In genomic region chr11:133918606-133919260, GRCh38 we compare ENCODE assay signal across 14 cellular contexts. TPM values are rescaled to one million over a fixed set of nuclear protein-coding genes. Genes with fewer than 3 reads are reported as not detected.
A peak's percentile ranks its signal among the peaks of the same experiment; 100 is the strongest.
DNase-seq lines count a peak whose midpoint lies in the region; ATAC-seq and TF ChIP-seq lines count a peak whose summit lies in the region.
"Had no signal": no experiment of that assay in that cellular context is flagged by ENCODE, and none has a peak within 500 bp of the region (broad histone marks: within the 10 kb centered on the region; RNA-seq: fewer than 3 reads in every experiment).

No MANE protein-coding gene starts in this region.

- H3K9me3 ChIP-seq in hepatocyte (ENCODE audit: low read depth) (no peaks in the 10 kb centered on the region), osteoblast (ENCODE audit: low read depth, low read length) (no peaks in the 10 kb centered on the region), SK-N-SH (no peaks in the 10 kb centered on the region), OCI-LY7 (ENCODE audit: low read length) (no peaks in the 10 kb centered on the region)
- H3K9me3 ChIP-seq: SJSA1 had no signal

- H3K36me3 ChIP-seq in hepatocyte (replicated peaks; ENCODE audit: insufficient read depth, low read depth) (no peaks in the 10 kb centered on the region), osteoblast (ENCODE audit: insufficient read depth, low read length) (no peaks in the 10 kb centered on the region), SK-N-SH (replicated peaks in 1 of 2; ENCODE audit: control insufficient read depth in 1 of 2, insufficient read depth in 2 of 2, low read length in 1 of 2) (no peaks in the 10 kb centered on the region), OCI-LY7 (ENCODE audit: insufficient read depth, low read length) (no peaks in the 10 kb centered on the region)
- H3K36me3 ChIP-seq: SJSA1 had no signal

- no peak for ATAC-seq in activated B cell treated with CpG ODN at 0.5 μM for 24 hours (ENCODE audit: low read depth)

- H4K20me1 ChIP-seq in hepatocyte (ENCODE audit: insufficient read depth, poor library complexity, severe bottlenecking) (no peaks in the 10 kb centered on the region), osteoblast (ENCODE audit: insufficient read depth, low read length) (no peaks in the 10 kb centered on the region), SK-N-SH (ENCODE audit: insufficient read depth) (no peaks in the 10 kb centered on the region), OCI-LY7 (ENCODE audit: insufficient read depth, low read length) (no peaks in the 10 kb centered on the region)

- peak overlapping the region; percentile 52 for H3K4me3 Mint-ChIP-seq in activated naive CD4-positive, alpha-beta T cell treated with anti-CD3 and anti-CD28 coated beads for 36 hours
- H3K4me3 Mint-ChIP-seq in activated B cell treated with CpG ODN at 0.5 μM for 24 hours = peak overlapping the region; percentile 44

- peak; percentile 15 for DNase-seq in activated naive CD4-positive, alpha-beta T cell treated with anti-CD3 and anti-CD28 coated beads for 36 hours
- DNase-seq in activated naive CD4-positive, alpha-beta T cell treated with Interleukin-2 at 50 U/mL for 16 hours = no peak
- no peak for DNase-seq in activated B cell treated with CpG ODN at 0.5 μM for 24 hours
- no peak for DNase-seq in hepatocyte (ENCODE audit: low spot score)
- DNase-seq in osteoblast (ENCODE audit: insufficient read length, low spot score, missing footprints) = peak; percentile 63
- DNase-seq in SK-N-SH = no peak
- no peak for DNase-seq in glomerular visceral epithelial cell (ENCODE audit: extremely low spot score)
- no peak for DNase-seq in OCI-LY7 (ENCODE audit: low spot score)
- DNase-seq: aorta; dorsolateral prefrontal cortex; GOT3; KBM-7; stimulated activated CD4-positive, alpha-beta T cell treated with anti-CD3 and anti-CD28 coated beads, Interleukin-12 subunit alpha, Interleukin-12 subunit beta, amount 100 ng/mL, for 4 hours had no signal

- peaks cover 19% of the 10 kb centered on the region for H3K36me3 Mint-ChIP-seq in activated naive CD4-positive, alpha-beta T cell treated with anti-CD3 and anti-CD28 coated beads for 36 hours (ENCODE audit: low read depth)
- no peaks in the 10 kb centered on the region for H3K36me3 Mint-ChIP-seq in activated B cell treated with CpG ODN at 0.5 μM for 24 hours (ENCODE audit: low read depth)

- TF ChIP-seq RAD21 in SK-N-SH (IDR thresholded peaks at IDR 0.05; ENCODE audit: low read length) = no peak

- H3F3A ChIP-seq in SK-N-SH (replicated peaks; ENCODE audit: insufficient read depth) = no peaks in the 10 kb centered on the region

- no peak overlapping the region for H3K9ac ChIP-seq in SK-N-SH

- H3K27me3 ChIP-seq in hepatocyte = peaks cover 3% of the 10 kb centered on the region
- H3K27me3 ChIP-seq in osteoblast (ENCODE audit: insufficient read depth, low read length) = no peaks in the 10 kb centered on the region
- no peaks in the 10 kb centered on the region for H3K27me3 ChIP-seq in SK-N-SH (ENCODE audit: insufficient read depth)
- H3K27me3 ChIP-seq: SJSA1 had no signal

- 46% methylated on average over 10 of the region's 27 CpGs for WGBS in hepatocyte (ENCODE audit: low lambda C conversion rate, missing lambda C conversion rate)
- WGBS in SK-N-SH (ENCODE audit: low lambda C conversion rate) = 69% methylated on average over 22 of the region's 27 CpGs

- CTCF ChIA-PET in activated naive CD4-positive, alpha-beta T cell treated with anti-CD3 and anti-CD28 coated beads for 36 hours (lab: Charles Lee) = interaction anchor here (1.5 kb wide), 1 partner anchor 10 kb away, joined by 3 read pairs; no protein-coding TSS in a partner anchor
- CTCF ChIA-PET in activated B cell treated with CpG ODN at 0.5 μM for 24 hours (lab: Charles Lee) = no interaction called here
- CTCF ChIA-PET in SK-N-SH (lab: Yijun Ruan, JAX) = interaction anchor here (0.9 to 3.4 kb wide), 2 partner anchors 9 to 127 kb away, joined by 3 to 16 read pairs; no protein-coding TSS in a partner anchor
- CTCF ChIA-PET in OCI-LY7 (lab: Charles Lee; ENCODE audit: unreplicated experiment) = no interaction called here

- TF ChIP-seq CTCF in activated B cell treated with CpG ODN at 0.5 μM for 24 hours (IDR thresholded peaks at IDR 0.05) (no peak), hepatocyte (IDR thresholded peaks at IDR 0.05; ENCODE audit: poor library complexity) (no peak), osteoblast (IDR thresholded peaks at IDR 0.05; ENCODE audit: extremely low read depth, low read depth, low read length) (no peak), SK-N-SH (IDR thresholded peaks at IDR 0.05) (no peak), OCI-LY7 (conservative IDR thresholded peaks at IDR 0.05; ENCODE audit: low read length) (no peak)

- no peaks in the 10 kb centered on the region for H3K9me3 Mint-ChIP-seq in activated naive CD4-positive, alpha-beta T cell treated with anti-CD3 and anti-CD28 coated beads for 36 hours
- no peaks in the 10 kb centered on the region for H3K9me3 Mint-ChIP-seq in activated B cell treated with CpG ODN at 0.5 μM for 24 hours

- peaks cover 3% of the 10 kb centered on the region for H3K4me1 Mint-ChIP-seq in activated naive CD4-positive, alpha-beta T cell treated with anti-CD3 and anti-CD28 coated beads for 36 hours (ENCODE audit: low read depth)
- peaks cover 4% of the 10 kb centered on the region for H3K4me1 Mint-ChIP-seq in activated B cell treated with CpG ODN at 0.5 μM for 24 hours

- intact Hi-C loops in activated naive CD4-positive, alpha-beta T cell treated with anti-CD3 and anti-CD28 coated beads for 36 hours (cut with micrococcal nuclease) = no loop called here
- intact Hi-C loops in activated B cell treated with CpG ODN at 0.5 μM for 24 hours (cut with micrococcal nuclease) = no loop called here
- intact Hi-C loops in OCI-LY7 (cut with micrococcal nuclease; ENCODE audit: unreplicated experiment) = no loop called here

- no peak overlapping the region for H3K27ac Mint-ChIP-seq in activated naive CD4-positive, alpha-beta T cell treated with anti-CD3 and anti-CD28 coated beads for 36 hours
- H3K27ac Mint-ChIP-seq in activated B cell treated with CpG ODN at 0.5 μM for 24 hours = no peak overlapping the region

- H2AFZ ChIP-seq in hepatocyte (no peak overlapping the region), osteoblast (ENCODE audit: low read length) (no peak overlapping the region), SK-N-SH (ENCODE audit: low read depth) (no peak overlapping the region), OCI-LY7 (ENCODE audit: low read length) (no peak overlapping the region)

- H3K4me3 ChIP-seq in hepatocyte = no peak overlapping the region
- no peak overlapping the region for H3K4me3 ChIP-seq in osteoblast (ENCODE audit: insufficient read depth, low read length)
- H3K4me3 ChIP-seq in SK-N-SH (ENCODE audit: low read depth in 2 of 2, low read length in 1 of 2) = no peak overlapping the region
- no peak overlapping the region for H3K4me3 ChIP-seq in OCI-LY7 (ENCODE audit: low read depth, low read length, poor library complexity, severe bottlenecking)
- H3K4me3 ChIP-seq: SJSA1 had no signal

- H3K9me2 ChIP-seq in hepatocyte (replicated peaks; ENCODE audit: insufficient read depth) = no peaks in the 10 kb centered on the region
- no peaks in the 10 kb centered on the region for H3K9me2 ChIP-seq in SK-N-SH
- no peaks in the 10 kb centered on the region for H3K9me2 ChIP-seq in OCI-LY7 (ENCODE audit: insufficient read depth, low read length)

- no TSS peak for BruUV-seq in OCI-LY7 (replicated peaks; lab: Mats Ljungman, UMichigan)

- POLR2A ChIA-PET in activated B cell treated with CpG ODN at 0.5 μM for 24 hours (lab: Charles Lee) = no interaction called here
- POLR2A ChIA-PET in SK-N-SH (lab: Yijun Ruan, JAX) = no interaction called here
- POLR2A ChIA-PET in OCI-LY7 (lab: Charles Lee) = no interaction called here

- no peak for TF ChIP-seq EP300 in SK-N-SH (IDR thresholded peaks at IDR 0.05; ENCODE audit: borderline replicate concordance in 1 of 2, low read depth in 1 of 2, low read length in 1 of 2)

- H3K27ac ChIP-seq in hepatocyte (no peak overlapping the region), osteoblast (ENCODE audit: low read depth, low read length) (no peak overlapping the region), SK-N-SH (ENCODE audit: low read depth in 2 of 2, low read length in 1 of 2) (no peak overlapping the region), OCI-LY7 (ENCODE audit: low read depth, low read length, poor library complexity, severe bottlenecking) (no peak overlapping the region)
- H3K27ac ChIP-seq: SJSA1 had no signal

- H3K4me2 ChIP-seq in hepatocyte (peak overlapping the region; percentile 65), osteoblast (ENCODE audit: insufficient read depth, low read length) (no peak overlapping the region), SK-N-SH (no peak overlapping the region), OCI-LY7 (ENCODE audit: low read length) (no peak overlapping the region)

- H3K4me1 ChIP-seq in hepatocyte (ENCODE audit: insufficient read depth) (no peaks in the 10 kb centered on the region), osteoblast (ENCODE audit: insufficient read depth, low read length) (no peaks in the 10 kb centered on the region), SK-N-SH (ENCODE audit: control insufficient read depth in 1 of 2, insufficient read depth in 2 of 2, low read depth in 1 of 2, low read length in 1 of 2) (no peaks in the 10 kb centered on the region), OCI-LY7 (ENCODE audit: insufficient read depth, low read length, poor library complexity, severe bottlenecking) (no peaks in the 10 kb centered on the region)
- H3K4me1 ChIP-seq: SJSA1 had no signal

- no peaks in the 10 kb centered on the region for H3K79me2 ChIP-seq in hepatocyte
- no peaks in the 10 kb centered on the region for H3K79me2 ChIP-seq in osteoblast (ENCODE audit: insufficient read depth, low read length)
- no peaks in the 10 kb centered on the region for H3K79me2 ChIP-seq in SK-N-SH (ENCODE audit: insufficient read depth)
- no peaks in the 10 kb centered on the region for H3K79me2 ChIP-seq in OCI-LY7 (ENCODE audit: insufficient read depth, low read depth, low read length)

- H3K27me3 Mint-ChIP-seq in activated naive CD4-positive, alpha-beta T cell treated with anti-CD3 and anti-CD28 coated beads for 36 hours (ENCODE audit: low read depth) = no peaks in the 10 kb centered on the region
- peaks cover 19% of the 10 kb centered on the region for H3K27me3 Mint-ChIP-seq in activated B cell treated with CpG ODN at 0.5 μM for 24 hours

RNA-seq across cellular contexts. Expression of gene IGSF9B, which starts 38.0 kb away (rescaled TPM):
- 10 to 100 TPM; 26.5 to 34.0 TPM for total RNA-seq in activated naive CD4-positive, alpha-beta T cell treated with anti-CD3 and anti-CD28 coated beads for 36 hours
- total RNA-seq in activated B cell treated with CpG ODN at 0.5 μM for 24 hours = 0.83 and 2.0 TPM in 2 replicates
- total RNA-seq in hepatocyte = 0.30 and 0.32 TPM in 2 replicates
- polyA plus RNA-seq in hepatocyte = 0.65 and 0.91 TPM in 2 replicates
- under 0.01 and 0.36 TPM in 2 replicates for total RNA-seq in osteoblast
- 0.41 and 0.96 TPM in 2 replicates for polyA plus RNA-seq in SK-N-SH (2012; rRNA removed)
- polyA plus RNA-seq in SK-N-SH (2012; cell fraction: cytosol; rRNA removed) = 0.45 and 0.75 TPM in 2 replicates
- 2.4 and 4.2 TPM in 2 replicates for polyA plus RNA-seq in SK-N-SH (2012; cell fraction: nucleus; rRNA removed)
- total RNA-seq in OCI-LY7 (2014; rRNA removed; shearing (Covaris generic)) = 0.36 and 0.95 TPM in 2 replicates
- total RNA-seq in OCI-LY7 (2022) = 2.8 and 3.4 TPM in 2 replicates
- total RNA-seq: SJSA1 had no signal

Comparison
In these comparisons a context has a peak if more than half of its experiments do, and no peak if none do; other contexts are left out.
1. DNase-seq: peak in activated naive CD4-positive, alpha-beta T cell treated with anti-CD3 and anti-CD28 coated beads for 36 hours (single experiment) and osteoblast (single experiment); none in activated naive CD4-positive, alpha-beta T cell treated with Interleukin-2 at 50 U/mL for 16 hours (single experiment), activated B cell treated with CpG ODN at 0.5 μM for 24 hours (single experiment), hepatocyte (single experiment), SK-N-SH (single experiment), glomerular visceral epithelial cell (single experiment) and OCI-LY7 (single experiment).
2. CTCF ChIA-PET loops: an anchor here in activated naive CD4-positive, alpha-beta T cell treated with anti-CD3 and anti-CD28 coated beads for 36 hours (1.5 kb wide) and SK-N-SH (0.9 to 3.4 kb wide); none called in activated B cell treated with CpG ODN at 0.5 μM for 24 hours and OCI-LY7.